In genomic region chr11:28108909-28109308, GRCh38 we compare ENCODE assay signal across 8 cellular contexts. TPM values are rescaled to one million over a fixed set of nuclear protein-coding genes. Genes with fewer than 3 reads are reported as not detected.
DNase-seq lines count a peak whose midpoint lies in the region; ATAC-seq and TF ChIP-seq lines count a peak whose summit lies in the region.

No MANE protein-coding gene starts in this region.

- H3K9ac ChIP-seq in subcutaneous abdominal adipose tissue (ENCODE audit: low read length in 5 of 5): peak overlapping the region in 3 of 5 donors; percentile 75 to 93 (median 91)

- peak overlapping the region; percentile 91 for H3K27ac Mint-ChIP-seq in activated CD4-positive, alpha-beta T cell treated with anti-CD3 and anti-CD28 coated beads for 36 hours
- H3K27ac Mint-ChIP-seq in activated CD4-positive, alpha-beta memory T cell treated with anti-CD3 and anti-CD28 coated beads, Interleukin-2, amount 10 ng/mL, durations not matched to agents 7 days and 5 days: peak overlapping the region; percentile 98

- H3K4me1 ChIP-seq in subcutaneous abdominal adipose tissue (ENCODE audit: control insufficient read depth in 5 of 5, insufficient read depth in 5 of 5, low read length in 5 of 5): peaks cover 0 to 34% (median 31%) of the 10 kb centered on the region in 5 donors

- POLR2A ChIA-PET in activated CD4-positive, alpha-beta T cell treated with anti-CD3 and anti-CD28 coated beads for 36 hours (lab: Charles Lee): no interaction called here
- POLR2A ChIA-PET in activated CD4-positive, alpha-beta memory T cell treated with anti-CD3 and anti-CD28 coated beads, Interleukin-2, amount 10 ng/mL, durations not matched to agents 7 days and 5 days (lab: Charles Lee): interaction anchor here (2.6 kb wide), 1 partner anchor 12 kb away, joined by 14 read pairs; no protein-coding TSS in a partner anchor
- POLR2A ChIA-PET in GM10248 (lab: Yijun Ruan, JAX): no interaction called here

- CTCF ChIA-PET in activated CD4-positive, alpha-beta T cell treated with anti-CD3 and anti-CD28 coated beads for 36 hours (lab: Charles Lee): no interaction called here
- CTCF ChIA-PET in activated CD4-positive, alpha-beta memory T cell treated with anti-CD3 and anti-CD28 coated beads, Interleukin-2, amount 10 ng/mL, durations not matched to agents 7 days and 5 days (lab: Charles Lee): no interaction called here
- CTCF ChIA-PET in GM10248 (lab: Yijun Ruan, JAX): interaction anchor here (1.7 kb wide), 1 partner anchor 9 kb away, joined by 5 read pairs; no protein-coding TSS in a partner anchor

- no peak for TF ChIP-seq CTCF in GM10248 (IDR thresholded peaks at IDR 0.05; ENCODE audit: control extremely low read depth, extremely low read depth, low read depth, missing control alignments)

- no peak for DNase-seq in activated CD4-positive, alpha-beta T cell treated with anti-CD3 and anti-CD28 coated beads for 36 hours
- DNase-seq in activated CD4-positive, alpha-beta T cell treated with anti-CD3 and anti-CD28 coated beads for 1 hour: no peak
- no peak for DNase-seq in activated CD4-positive, alpha-beta memory T cell treated with anti-CD3 and anti-CD28 coated beads, Interleukin-2, amount 10 ng/mL, durations not matched to agents 7 days and 5 days
- no peak for DNase-seq in GM10248 (ENCODE audit: extremely low spot score)

- H3K36me3 Mint-ChIP-seq in activated CD4-positive, alpha-beta T cell treated with anti-CD3 and anti-CD28 coated beads for 36 hours (ENCODE audit: low read depth): peaks cover 14% of the 10 kb centered on the region
- H3K36me3 Mint-ChIP-seq in activated CD4-positive, alpha-beta memory T cell treated with anti-CD3 and anti-CD28 coated beads, Interleukin-2, amount 10 ng/mL, durations not matched to agents 7 days and 5 days (ENCODE audit: low read depth): peaks cover 29% of the 10 kb centered on the region

- H3K4me1 Mint-ChIP-seq in activated CD4-positive, alpha-beta T cell treated with anti-CD3 and anti-CD28 coated beads for 36 hours: peaks cover 40% of the 10 kb centered on the region
- H3K4me1 Mint-ChIP-seq in activated CD4-positive, alpha-beta memory T cell treated with anti-CD3 and anti-CD28 coated beads, Interleukin-2, amount 10 ng/mL, durations not matched to agents 7 days and 5 days: peaks cover 59% of the 10 kb centered on the region

- peak overlapping the region; percentile 90 for H3K27ac ChIP-seq in subcutaneous abdominal adipose tissue (ENCODE audit: low read depth, low read length)

- intact Hi-C loops in activated CD4-positive, alpha-beta T cell treated with anti-CD3 and anti-CD28 coated beads for 36 hours (cut with DNase I, micrococcal nuclease): loop anchor here (1.0 to 2.0 kb wide), 3 partner anchors 602 to 746 kb away; partner anchors contain the start of genes LIN7C (in 2 of the 2) and CCDC34 (in 1 of the 2)

- H3K4me3 ChIP-seq in iPS-11a (ENCODE audit: low read depth, low read length): peak overlapping the region; percentile 40
- peak overlapping the region in 4 of 5 donors; percentile 71 to 82 (median 82) for H3K4me3 ChIP-seq in subcutaneous abdominal adipose tissue (ENCODE audit: low read depth in 1 of 5, low read length in 5 of 5)

- no peaks in the 10 kb centered on the region for H3K27me3 Mint-ChIP-seq in activated CD4-positive, alpha-beta T cell treated with anti-CD3 and anti-CD28 coated beads for 36 hours
- H3K27me3 Mint-ChIP-seq in activated CD4-positive, alpha-beta memory T cell treated with anti-CD3 and anti-CD28 coated beads, Interleukin-2, amount 10 ng/mL, durations not matched to agents 7 days and 5 days: no peaks in the 10 kb centered on the region

- no peaks in the 10 kb centered on the region for H3K9me3 ChIP-seq in subcutaneous abdominal adipose tissue (ENCODE audit: control insufficient read depth in 5 of 5, low read length in 5 of 5)

- H3K4me3 Mint-ChIP-seq in activated CD4-positive, alpha-beta T cell treated with anti-CD3 and anti-CD28 coated beads for 36 hours: peak overlapping the region; percentile 98
- peak overlapping the region; percentile 98 for H3K4me3 Mint-ChIP-seq in activated CD4-positive, alpha-beta memory T cell treated with anti-CD3 and anti-CD28 coated beads, Interleukin-2, amount 10 ng/mL, durations not matched to agents 7 days and 5 days

- no peaks in the 10 kb centered on the region for H3K27me3 ChIP-seq in subcutaneous abdominal adipose tissue (ENCODE audit: control insufficient read depth in 5 of 5, insufficient read depth in 4 of 5, low read length in 5 of 5)

- peaks cover 0 to 4% (median 2%) of the 10 kb centered on the region in 5 donors for H3K36me3 ChIP-seq in subcutaneous abdominal adipose tissue (ENCODE audit: control insufficient read depth in 5 of 5, insufficient read depth in 5 of 5, low read length in 5 of 5)

- ATAC-seq in activated CD4-positive, alpha-beta T cell treated with anti-CD3 and anti-CD28 coated beads for 36 hours: no peak
- ATAC-seq in esophagus mucosa (no peak), HG03521 (IDR thresholded peaks at IDR 0.05; ENCODE audit: unreplicated experiment) (no peak)

- H3K9me3 Mint-ChIP-seq in activated CD4-positive, alpha-beta T cell treated with anti-CD3 and anti-CD28 coated beads for 36 hours (ENCODE audit: low read depth): no peaks in the 10 kb centered on the region
- no peaks in the 10 kb centered on the region for H3K9me3 Mint-ChIP-seq in activated CD4-positive, alpha-beta memory T cell treated with anti-CD3 and anti-CD28 coated beads, Interleukin-2, amount 10 ng/mL, durations not matched to agents 7 days and 5 days

RNA-seq across cellular contexts. Expression of gene METTL15, which starts 0.7 kb away (rescaled TPM):
- total RNA-seq in activated CD4-positive, alpha-beta T cell treated with anti-CD3 and anti-CD28 coated beads for 36 hours: 10 to 100 TPM; 13.0 to 16.0 TPM
- 10 to 100 TPM; 12.3 to 12.4 TPM for total RNA-seq in activated CD4-positive, alpha-beta memory T cell treated with anti-CD3 and anti-CD28 coated beads, Interleukin-2, amount 10 ng/mL, durations not matched to agents 7 days and 5 days
- total RNA-seq in esophagus mucosa: 9.5 TPM

RNA-seq across cellular contexts. Expression of gene KIF18A, which starts 1.0 kb away (rescaled TPM):
- 10 to 100 TPM; 26.4 to 28.9 TPM for total RNA-seq in activated CD4-positive, alpha-beta T cell treated with anti-CD3 and anti-CD28 coated beads for 36 hours
- total RNA-seq in activated CD4-positive, alpha-beta memory T cell treated with anti-CD3 and anti-CD28 coated beads, Interleukin-2, amount 10 ng/mL, durations not matched to agents 7 days and 5 days: 10 to 100 TPM; 26.0 to 26.7 TPM
- total RNA-seq in esophagus mucosa: 5.4 TPM
